ENCODE assay signal across 16 cellular contexts in the genomic region with DNA sequence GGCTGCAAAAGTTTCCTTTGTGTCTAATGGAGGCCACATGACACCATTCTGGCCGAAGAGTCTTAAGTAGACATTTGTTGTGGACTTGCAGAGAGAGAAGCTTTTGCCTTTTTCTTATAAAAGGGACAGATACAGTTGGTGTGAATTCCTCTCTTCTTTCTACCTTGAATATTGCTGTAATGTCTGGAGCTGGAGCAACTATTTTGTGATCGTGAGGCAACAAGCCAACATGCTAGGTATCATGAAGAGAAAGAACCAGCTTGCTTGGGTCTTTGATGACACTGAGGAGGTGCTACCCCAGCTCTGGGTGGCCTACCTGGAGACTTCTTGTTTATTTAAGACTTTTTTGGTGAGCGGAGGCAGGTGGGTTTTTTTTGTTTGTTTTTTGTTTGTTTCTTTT. TPM values are rescaled to one million over a fixed set of nuclear protein-coding genes. Genes with fewer than 3 reads are reported as not detected.
DNase-seq lines count a peak whose midpoint lies in the region; ATAC-seq, FAIRE-seq and TF ChIP-seq lines count a peak whose summit lies in the region.
"Had no signal": no experiment of that assay in that cellular context is flagged by ENCODE, and none has a peak within 500 bp of the region (broad histone marks: within the 10 kb centered on the region; RNA-seq: fewer than 3 reads in every experiment).

No MANE protein-coding gene starts in this region.

- H3K36me3 ChIP-seq in Peyer's patch: no peaks in the 10 kb centered on the region
- H3K36me3 ChIP-seq in H1 (ENCODE audit: control insufficient read depth in 2 of 4, insufficient read depth in 4 of 4, low read length in 3 of 4): no peaks in the 10 kb centered on the region
- H3K36me3 ChIP-seq in small intestine (ENCODE audit: control insufficient read depth in 2 of 2, insufficient read depth in 2 of 2, low read length in 2 of 2): no peaks in the 10 kb centered on the region
- H3K36me3 ChIP-seq: BE2C, HAP-1 had no signal

- CTCF ChIA-PET in H1 (lab: Charles Lee; ENCODE audit: partially characterized antibody): interaction anchor here (0.7 to 0.9 kb wide), 3 partner anchors 10 to 280 kb away, joined by 3 to 4 read pairs (median 4); a partner anchor contains a TSS

- H3K23me2 ChIP-seq in H1 (ENCODE audit: low read depth, low read length): no peaks in the 10 kb centered on the region

- TF ChIP-seq POLR2A in Peyer's patch (IDR thresholded peaks at IDR 0.05) (no peak), H1 (IDR thresholded peaks at IDR 0.05; ENCODE audit: control extremely low read depth in 1 of 2, low read depth in 2 of 2, low read length in 2 of 2) (no peak)

- no peaks in the 10 kb centered on the region for H3K79me1 ChIP-seq in H1 (ENCODE audit: low read depth, low read length)

- no peak overlapping the region for H4K91ac ChIP-seq in H1 (replicated peaks; ENCODE audit: insufficient read length, low read length)

- H2BK5ac ChIP-seq in H1 (ENCODE audit: low read depth, low read length): no peak overlapping the region

- no peak overlapping the region for H4K8ac ChIP-seq in H1 (ENCODE audit: extremely low read depth, insufficient read depth, low read length)

- no peak overlapping the region for H2BK120ac ChIP-seq in H1 (replicated peaks; ENCODE audit: low read depth, low read length)

- H3K18ac ChIP-seq in H1 (ENCODE audit: extremely low read depth, low read length): no peak overlapping the region

- WGBS in H1 (ENCODE audit: extremely low coverage in 1 of 2, insufficient coverage in 1 of 2, insufficient read length in 1 of 2, insufficient replicate concordance in 2 of 2, low coverage in 1 of 2, low lambda C conversion rate in 2 of 2, missing lambda C conversion rate in 1 of 2), 2 experiments: 90% methylated on average over 3 of the region's 3 CpGs; no CpG with 5 or more reads in 1 of the 2 experiments
- 86 to 97% (median 94%) methylated on average over 3 of the region's 3 CpGs for whole genome bisulfite sequencing in small intestine, 3 donors

- no peaks in the 10 kb centered on the region for H3K79me2 ChIP-seq in H1 (ENCODE audit: control insufficient read depth in 1 of 2, insufficient read depth in 2 of 2, low read length in 2 of 2)

- H3K4me3 ChIP-seq in Peyer's patch (no peak overlapping the region), H1 (ENCODE audit: extremely low read depth in 1 of 4, insufficient read depth in 2 of 4, low read depth in 3 of 4, low read length in 4 of 4) (no peak overlapping the region), small intestine (ENCODE audit: low read depth in 1 of 2, low read length in 2 of 2) (no peak overlapping the region)
- H3K4me3 ChIP-seq: HAP-1 had no signal

- H3K27ac ChIP-seq in Peyer's patch: peak overlapping the region in 3 of 4 donors; percentile 54 to 88 (median 73)
- no peak overlapping the region for H3K27ac ChIP-seq in H1 (ENCODE audit: low read depth, low read length)
- H3K27ac ChIP-seq in small intestine (ENCODE audit: low read depth in 1 of 2, low read length in 1 of 2): peak overlapping the region; percentile 37 to 57
- H3K27ac ChIP-seq: C4-2B had no signal

- no peak overlapping the region for H3K4me2 ChIP-seq in H1 (ENCODE audit: insufficient read depth in 1 of 2, low read depth in 2 of 2, low read length in 2 of 2)

- H2AK5ac ChIP-seq in H1 (ENCODE audit: low read depth, low read length): no peak overlapping the region

- POLR2A ChIA-PET in H1 (lab: Charles Lee; ENCODE audit: partially characterized antibody): no interaction called here

- FAIRE-seq in H1 (lab: Jason Lieb, UNC) (no peak), small intestine (lab: Jason Lieb, UNC) (no peak)
- FAIRE-seq: A204.1 had no signal

- no peak overlapping the region for H3K4ac ChIP-seq in H1 (replicated peaks; ENCODE audit: insufficient read length, low read depth, low read length)

- no peak for TF ChIP-seq EP300 in H1 (IDR thresholded peaks at IDR 0.05; ENCODE audit: borderline replicate concordance in 1 of 2, low read depth in 2 of 2, low read length in 2 of 2)

- no peak overlapping the region for H3K9ac ChIP-seq in H1 (replicated peaks in 1 of 4; ENCODE audit: extremely low read depth in 1 of 4, low read depth in 3 of 4, low read length in 3 of 4)

- H2BK20ac ChIP-seq in H1 (ENCODE audit: low read length): no peak overlapping the region

- DNase-seq in Peyer's patch (no peak), H1 (ENCODE audit: low read depth in 1 of 2, low spot score in 2 of 2) (no peak), small intestine (no peak), NCI-H748 (lab: John Stamatoyannopoulos, UW; ENCODE audit: unreplicated experiment) (no peak), T-helper 1 cell (no peak)
- DNase-seq in activated naive CD4-positive, alpha-beta T cell treated with Interleukin-2 at 50 U/mL for 16 hours: no peak
- DNase-seq: ACHN; BE2C; CD4-positive, alpha-beta memory T cell; DMS79 treated with DMSO at 0.1 percent for 48 hours; GF-D8; GOT3 had no signal

- H2AFZ ChIP-seq in H1 (ENCODE audit: low read length): no peak overlapping the region

- H3K9me3 ChIP-seq in Peyer's patch (no peaks in the 10 kb centered on the region), H1 (ENCODE audit: insufficient read depth in 2 of 2, low read depth in 1 of 2, low read length in 1 of 2) (no peaks in the 10 kb centered on the region), small intestine (ENCODE audit: control insufficient read depth, low read depth) (no peaks in the 10 kb centered on the region)
- H3K9me3 ChIP-seq: BE2C, HAP-1 had no signal

- H2BK15ac ChIP-seq in H1 (ENCODE audit: low read length): no peak overlapping the region

- no peaks in the 10 kb centered on the region for H3K27me3 ChIP-seq in Peyer's patch
- no peaks in the 10 kb centered on the region for H3K27me3 ChIP-seq in H1 (replicated peaks in 1 of 4; ENCODE audit: control insufficient read depth in 3 of 4, extremely low read depth in 1 of 4, insufficient read depth in 3 of 4, low read length in 3 of 4)
- no peaks in the 10 kb centered on the region for H3K27me3 ChIP-seq in small intestine (ENCODE audit: control insufficient read depth in 2 of 2, insufficient read depth in 2 of 2, low read length in 2 of 2)
- H3K27me3 ChIP-seq: BE2C had no signal

- TF ChIP-seq CTCF in Peyer's patch (IDR thresholded peaks at IDR 0.05) (no peak), H1 (IDR thresholded peaks at IDR 0.05; ENCODE audit: control extremely low read depth in 1 of 3, insufficient read depth in 1 of 3, low read depth in 1 of 3, low read length in 3 of 3) (no peak)

- ATAC-seq in GM18861 (IDR thresholded peaks at IDR 0.05; ENCODE audit: unreplicated experiment): no peak

- H3K4me1 ChIP-seq in Peyer's patch: peaks cover 0 to 15% (median 1%) of the 10 kb centered on the region in 4 donors
- H3K4me1 ChIP-seq in H1 (replicated peaks in 1 of 4; ENCODE audit: control insufficient read depth in 3 of 4, insufficient read depth in 4 of 4, low read length in 3 of 4): peaks cover 2 to 9% (median 6%) of the 10 kb centered on the region in 4 experiments; a peak in 4 of 7 replicates
- peaks cover 0 to 6% of the 10 kb centered on the region in 2 donors for H3K4me1 ChIP-seq in small intestine (ENCODE audit: control insufficient read depth in 2 of 2, insufficient read depth in 1 of 2, low read depth in 1 of 2, low read length in 1 of 2)
- H3K4me1 ChIP-seq: BE2C had no signal

- no peak overlapping the region for H3K23ac ChIP-seq in H1 (ENCODE audit: insufficient read length)

- H3K56ac ChIP-seq in H1 (replicated peaks; ENCODE audit: insufficient read length, low read depth, low read length): no peak overlapping the region

- H4K5ac ChIP-seq in H1 (ENCODE audit: insufficient read length, low read depth, low read length): no peak overlapping the region

- TF ChIP-seq RAD21 in H1 (IDR thresholded peaks at IDR 0.05 in 1 of 2, conservative IDR thresholded peaks at IDR 0.05 in 1 of 2; ENCODE audit: low read depth in 2 of 2, low read length in 2 of 2): no peak

- H2BK12ac ChIP-seq in H1 (ENCODE audit: low read depth, low read length): no peak overlapping the region

- no peaks in the 10 kb centered on the region for H4K20me1 ChIP-seq in H1 (replicated peaks in 1 of 2; ENCODE audit: control insufficient read depth in 1 of 2, insufficient read depth in 2 of 2, low read length in 2 of 2)

- H3K14ac ChIP-seq in H1 (ENCODE audit: insufficient read length): no peak overlapping the region

TF ChIP-seq in H1, 55 proteins besides CTCF, POLR2A, EP300 and RAD21:
- TF ChIP-seq JUND (IDR thresholded peaks at IDR 0.05; ENCODE audit: low read length): no peak
- peak; percentile 75; the same call in 1 of the 2 replicates for TF ChIP-seq KDM1A (IDR thresholded peaks at IDR 0.05; ENCODE audit: borderline replicate concordance, low read length)

RNA-seq across cellular contexts. Expression of a gene that starts 16.3 kb away (rescaled TPM):
- 10 to 100 TPM; 26.8 to 47.2 (median 34.0) TPM for total RNA-seq in Peyer's patch
- total RNA-seq in H1 (2021; fragmentation: NEBNext Ultra II Directional; extraction: Animal tissue kit (Norgen Biotek cat#: 25700)): 13.5 and 13.9 TPM in 2 replicates
- polyA plus RNA-seq in H1 (2011; rRNA removed): 3.7 TPM in 2 replicates
- polyA plus RNA-seq in H1 (2011; cell fraction: cytosol; rRNA removed): 3.4 TPM
- polyA plus RNA-seq in H1 (2011; cell fraction: nucleus; rRNA removed): 8.0 TPM
- polyA plus RNA-seq in H1 (2012, experiment 1 of 2): 4.8 to 6.4 TPM (median 5.5 TPM) in 4 replicates
- 2.3 TPM for polyA plus RNA-seq in H1 (2012, experiment 2 of 2)
- polyA plus RNA-seq in H1 (2013, experiment 1 of 2): 6.1 TPM
- 5.8 TPM for polyA plus RNA-seq in H1 (2013, experiment 2 of 2)
- polyA minus RNA-seq in H1 (2011; rRNA and poly(A)+ RNA removed): 8.9 and 9.5 TPM in 2 replicates
- polyA minus RNA-seq in H1 (2011; cell fraction: cytosol; rRNA and poly(A)+ RNA removed): 5.3 TPM
- polyA minus RNA-seq in H1 (2011; cell fraction: nucleus; rRNA and poly(A)+ RNA removed): 6.2 TPM
- polyA plus RNA-seq in small intestine: 1 to 10 TPM; 7.0 to 9.4 (median 9.4) TPM
